8 cellular contexts compared by ENCODE assay signal in genomic region chr17:7563115-7563869, GRCh38. TPM values are rescaled to one million over a fixed set of nuclear protein-coding genes. Genes with fewer than 3 reads are reported as not detected.
DNase-seq lines count a peak whose midpoint lies in the region; TF ChIP-seq lines count a peak whose summit lies in the region.

No MANE protein-coding gene starts in this region.

- POLR2A ChIA-PET in Caco-2 (lab: Charles Lee) = no interaction called here

- CTCF ChIA-PET in Caco-2 (lab: Charles Lee) = no interaction called here

- no peaks in the 10 kb centered on the region for H3K9me3 Mint-ChIP-seq in Caco-2 (ENCODE audit: unreplicated experiment)
- H3K9me3 Mint-ChIP-seq in nephron progenitor cell = no peaks in the 10 kb centered on the region

- H3K4me1 ChIP-seq in Caco-2 = peaks cover 4% of the 10 kb centered on the region; the same call in 1 of the 2 replicates

- H3K36me3 ChIP-seq in Caco-2 (ENCODE audit: control insufficient read depth, insufficient read depth, low read length) = no peaks in the 10 kb centered on the region
- peaks cover 18% of the 10 kb centered on the region for H3K36me3 ChIP-seq in MG63

- H3K9me3 ChIP-seq in Caco-2 (no peaks in the 10 kb centered on the region), MG63 (no peaks in the 10 kb centered on the region)

- in situ Hi-C loops in GM13976 (cut with MboI; ENCODE audit: low sequenced_read_pairs, unreplicated experiment) = no loop called here

- H3K27me3 ChIP-seq in Caco-2 (replicated peaks; ENCODE audit: control insufficient read depth, insufficient read depth, low read length) (no peaks in the 10 kb centered on the region), MG63 (no peaks in the 10 kb centered on the region)

- intact Hi-C loops in Caco-2 (cut with micrococcal nuclease; ENCODE audit: unreplicated experiment) = no loop called here

- no peak for DNase-seq in Caco-2
- DNase-seq in MG63 = no peak
- DNase-seq in coronary artery (ENCODE audit: low spot score) = no peak
- DNase-seq in nephron progenitor cell = no peak
- no peak for DNase-seq in SK-N-DZ (ENCODE audit: low spot score)
- DNase-seq in SIG-M5 treated with dmso at 0.1 percent for 504 hours (lab: John Stamatoyannopoulos, UW; ENCODE audit: unreplicated experiment) = no peak
- no peak for DNase-seq in effector CD4-positive, alpha-beta T cell
- no peak for DNase-seq in GM13976 (ENCODE audit: low spot score)

- H3K4me3 ChIP-seq in Caco-2 (ENCODE audit: low read depth, low read length) (no peak overlapping the region; the same call in 1 of the 2 replicates), MG63 (peak overlapping the region; percentile 71), coronary artery (peak overlapping the region; percentile 95)

- H3K27ac ChIP-seq in coronary artery = no peak overlapping the region

- H3K4me1 Mint-ChIP-seq in Caco-2 (ENCODE audit: low read depth, unreplicated experiment) (peaks cover 6% of the 10 kb centered on the region), nephron progenitor cell (peaks cover 56% of the 10 kb centered on the region)

- H3K27ac Mint-ChIP-seq in Caco-2 (ENCODE audit: unreplicated experiment) (no peak overlapping the region), nephron progenitor cell (no peak overlapping the region)

- H3K27me3 Mint-ChIP-seq in Caco-2 (ENCODE audit: insufficient read depth, unreplicated experiment) = no peaks in the 10 kb centered on the region
- peaks cover 11% of the 10 kb centered on the region for H3K27me3 Mint-ChIP-seq in nephron progenitor cell (ENCODE audit: low read depth, poor library complexity)

- no TSS peak for BruUV-seq in Caco-2 (replicated peaks; lab: Mats Ljungman, UMichigan)

- H3K36me3 Mint-ChIP-seq in Caco-2 (ENCODE audit: insufficient read depth, unreplicated experiment) (peaks cover 58% of the 10 kb centered on the region), nephron progenitor cell (ENCODE audit: low read depth) (peaks cover 40% of the 10 kb centered on the region)

- H3K4me3 Mint-ChIP-seq in Caco-2 (ENCODE audit: unreplicated experiment) (peak overlapping the region; percentile 86), nephron progenitor cell (peak overlapping the region; percentile 98)

- TF ChIP-seq CTCF in Caco-2 (IDR thresholded peaks at IDR 0.05; ENCODE audit: insufficient read depth in 1 of 2, low read depth in 1 of 2, low read length in 1 of 2, severe bottlenecking in 1 of 2, unreplicated experiment in 1 of 2) = no peak
- TF ChIP-seq CTCF in coronary artery (IDR thresholded peaks at IDR 0.05) = no peak
- TF ChIP-seq CTCF in nephron progenitor cell (IDR thresholded peaks at IDR 0.05) = no peak
- no peak for TF ChIP-seq CTCF in GM13976 (IDR thresholded peaks at IDR 0.05; ENCODE audit: borderline replicate concordance, control extremely low read depth, extremely low read depth, insufficient read depth, missing control alignments)

RNA-seq across cellular contexts. Expression of gene SENP3, which starts 1.6 kb away (rescaled TPM):
- 29.2 and 30.2 TPM in 2 replicates for total RNA-seq in Caco-2 (2022)
- 85.6 and 106 TPM in 2 replicates for total RNA-seq in MG63 (2014; rRNA removed; shearing (Covaris generic); ENCODE audit: low replicate concordance)
- polyA plus RNA-seq in SK-N-DZ (2014; cell fraction: cytosol; rRNA removed) = 240 and 288 TPM in 2 replicates
- polyA plus RNA-seq in SK-N-DZ (2014; cell fraction: nucleus; rRNA removed) = 144 and 185 TPM in 2 replicates

RNA-seq across cellular contexts. Expression of gene TNFSF13, which starts 4.7 kb away (rescaled TPM):
- 0.20 TPM in 1 of 2 replicates, not detected in the other for total RNA-seq in Caco-2 (2022)
- 1.7 TPM in 1 of 2 replicates, not detected in the other for total RNA-seq in MG63 (2014; rRNA removed; shearing (Covaris generic); ENCODE audit: low replicate concordance)
- polyA plus RNA-seq in SK-N-DZ (2014; cell fraction: cytosol; rRNA removed) = 1.4 TPM in 2 replicates
- polyA plus RNA-seq in SK-N-DZ (2014; cell fraction: nucleus; rRNA removed) = 4.9 and 5.4 TPM in 2 replicates

RNA-seq across cellular contexts. Expression of gene TNFSF12, which starts 14.4 kb away (rescaled TPM):
- total RNA-seq in Caco-2 (2022) = not detected in 2 replicates
- 0.33 TPM in 1 of 2 replicates, not detected in the other for total RNA-seq in MG63 (2014; rRNA removed; shearing (Covaris generic); ENCODE audit: low replicate concordance)
- not detected in 2 replicates for polyA plus RNA-seq in SK-N-DZ (2014; cell fraction: cytosol; rRNA removed)
- polyA plus RNA-seq in SK-N-DZ (2014; cell fraction: nucleus; rRNA removed) = not detected in 2 replicates

RNA-seq across cellular contexts. Expression of gene CD68, which starts 16.1 kb away (rescaled TPM):
- 1.1 and 1.6 TPM in 2 replicates for total RNA-seq in Caco-2 (2022)
- total RNA-seq in MG63 (2014; rRNA removed; shearing (Covaris generic); ENCODE audit: low replicate concordance) = 12.6 and 17.3 TPM in 2 replicates
- 0.24 and 0.41 TPM in 2 replicates for polyA plus RNA-seq in SK-N-DZ (2014; cell fraction: cytosol; rRNA removed)
- polyA plus RNA-seq in SK-N-DZ (2014; cell fraction: nucleus; rRNA removed) = not detected in 2 replicates

RNA-seq across cellular contexts. Expression of gene MPDU1, which starts 20.4 kb away (rescaled TPM):
- total RNA-seq in Caco-2 (2022) = 44.2 and 49.7 TPM in 2 replicates
- total RNA-seq in MG63 (2014; rRNA removed; shearing (Covaris generic); ENCODE audit: low replicate concordance) = 96.0 and 121 TPM in 2 replicates
- polyA plus RNA-seq in SK-N-DZ (2014; cell fraction: cytosol; rRNA removed) = 211 and 280 TPM in 2 replicates
- 166 and 227 TPM in 2 replicates for polyA plus RNA-seq in SK-N-DZ (2014; cell fraction: nucleus; rRNA removed)
